ENCODE assay signal across 27 cellular contexts in genomic region chr10:86187840-86188239, GRCh38.
"Had no signal": no experiment of that assay in that cellular context is flagged by ENCODE, and none has a peak within 500 bp of the region (broad histone marks: within the 10 kb centered on the region; RNA-seq: fewer than 3 reads in every experiment).

No MANE protein-coding gene starts in this region.

- H3K36me3 ChIP-seq: ascending aorta, breast epithelium, cardiac muscle cell, esophagus squamous epithelium, gastroesophageal sphincter had no signal

- FAIRE-seq: endometrium, endothelial cell of umbilical vein had no signal

- ATAC-seq: activated CD8-positive, alpha-beta T cell treated with anti-CD3 and anti-CD28 coated beads for 36 hours; activated naive CD4-positive, alpha-beta T cell treated with anti-CD3 and anti-CD28 coated beads, Interleukin-2, amount 50 U/mL, for 72 hours; activated T-cell treated with anti-CD3 and anti-CD28 coated beads, Interleukin-2, amount 50 U/mL, for 4 hours; activated T-helper 17 cell treated with anti-CD3 and anti-CD28 coated beads, Interleukin-2, amount 50 U/mL, for 72 hours; gastroesophageal sphincter; WTC11 had no signal

- H3K9me3 ChIP-seq: ascending aorta, breast epithelium, esophagus squamous epithelium had no signal

- H3K27ac ChIP-seq: ascending aorta, breast epithelium, cardiac muscle cell, coronary artery, epithelial cell of prostate, esophagus squamous epithelium, gastroesophageal sphincter, VCaP had no signal

- DNase-seq: activated CD4-positive, alpha-beta T cell treated with anti-CD3 and anti-CD28 coated beads for 48 hours; activated CD4-positive, alpha-beta T cell treated with anti-CD3 and anti-CD28 coated beads, Interleukin-2, amount 50 U/mL, for 1 hour; activated CD4-positive, alpha-beta T cell treated with anti-CD3 and anti-CD28 coated beads, Interleukin-2, amount 50 U/mL, for 48 hours; activated CD8-positive, alpha-beta memory T cell treated with anti-CD3 and anti-CD28 coated beads for 24 hours; activated CD8-positive, alpha-beta T cell treated with anti-CD3 and anti-CD28 coated beads for 36 hours; activated gamma-delta T cell; activated naive CD4-positive, alpha-beta T cell; activated naive CD4-positive, alpha-beta T cell treated with anti-CD3 and anti-CD28 coated beads, Interleukin-2, amount 10 ng/mL, durations not matched to agents 7 days and 5 days; activated naive CD8-positive, alpha-beta T cell treated with anti-CD3 and anti-CD28 coated beads, Interleukin-2, amount 10 ng/mL, durations not matched to agents 7 days and 5 days; activated T-cell treated with anti-CD3 and anti-CD28 coated beads, Interleukin-2, amount 50 U/mL, for 4 hours; central memory CD4-positive, alpha-beta T cell; cerebellar nuclear complex; effector CD8-positive, alpha-beta T cell; esophagus squamous epithelium; foreskin melanocyte had no signal

- H3K27me3 ChIP-seq: ascending aorta, breast epithelium, cardiac muscle cell, esophagus squamous epithelium had no signal

- H3K4me1 ChIP-seq: ascending aorta, breast epithelium, esophagus squamous epithelium, gastroesophageal sphincter had no signal

- H3K4me3 ChIP-seq: ascending aorta, breast epithelium, cardiac muscle cell, coronary artery, esophagus squamous epithelium, gastroesophageal sphincter had no signal
